In the genomic region with DNA sequence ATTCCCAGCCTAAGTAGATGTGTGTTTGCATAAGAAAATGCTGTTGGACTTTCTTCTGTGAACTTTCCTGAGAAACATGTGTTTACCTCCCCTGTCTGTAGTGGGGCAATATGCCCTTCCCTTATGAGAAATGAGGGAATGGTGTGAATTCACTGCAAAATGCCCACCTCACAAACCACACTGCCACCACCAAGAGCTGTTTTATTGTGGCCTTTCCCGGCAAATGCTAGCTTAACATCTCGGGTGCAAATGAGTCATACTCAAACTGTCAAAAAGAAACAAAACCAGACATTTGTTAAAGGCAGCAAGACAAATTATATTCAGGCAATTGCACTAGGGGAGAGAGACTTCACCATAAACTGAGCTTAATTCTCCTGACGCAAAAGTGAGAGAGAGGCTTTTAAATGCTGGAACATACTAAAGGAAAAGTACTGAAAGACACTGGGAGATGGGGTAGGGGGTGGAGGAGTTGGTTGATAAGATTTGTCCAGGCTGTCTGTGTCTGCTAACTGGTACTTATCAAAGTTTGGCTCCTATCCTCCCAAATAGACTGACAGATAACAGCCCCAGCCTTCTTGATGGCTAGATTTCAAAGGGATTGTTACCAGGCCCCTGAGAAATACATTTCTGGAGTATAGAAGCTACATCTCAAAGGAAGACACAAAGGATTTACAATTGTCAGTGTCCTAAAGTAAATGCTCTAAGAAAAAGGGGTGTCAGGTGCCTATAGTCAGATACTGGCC, we compare ENCODE assay signal across 18 cellular contexts.
DNase-seq lines count a peak whose midpoint lies in the region; ATAC-seq, FAIRE-seq and TF ChIP-seq lines count a peak whose summit lies in the region.
"Had no signal": no experiment of that assay in that cellular context is flagged by ENCODE, and none has a peak within 500 bp of the region (broad histone marks: within the 10 kb centered on the region; RNA-seq: fewer than 3 reads in every experiment).

No MANE protein-coding gene starts in this region.

- no peaks in the 10 kb centered on the region for H3K9me2 ChIP-seq in hepatocyte (replicated peaks; ENCODE audit: insufficient read depth)

- H3K27me3 Mint-ChIP-seq in MCF 10A (ENCODE audit: insufficient read depth, unreplicated experiment): no peaks in the 10 kb centered on the region
- no peaks in the 10 kb centered on the region for H3K27me3 Mint-ChIP-seq in T-helper 17 cell
- H3K27me3 Mint-ChIP-seq: CD4-positive, CD25-positive, alpha-beta regulatory T cell had no signal

- no peak overlapping the region for H3K4me3 Mint-ChIP-seq in MCF 10A (ENCODE audit: unreplicated experiment)
- H3K4me3 Mint-ChIP-seq in T-helper 17 cell: no peak overlapping the region
- H3K4me3 Mint-ChIP-seq: CD4-positive, CD25-positive, alpha-beta regulatory T cell had no signal

- no peak overlapping the region for H2AFZ ChIP-seq in hepatocyte

- TF ChIP-seq CTCF in MCF 10A (IDR thresholded peaks at IDR 0.05; ENCODE audit: unreplicated experiment): no peak
- TF ChIP-seq CTCF in breast epithelium (IDR thresholded peaks at IDR 0.05): no peak
- TF ChIP-seq CTCF in hepatocyte (IDR thresholded peaks at IDR 0.05; ENCODE audit: poor library complexity): no peak

- H3K79me2 ChIP-seq in hepatocyte: no peaks in the 10 kb centered on the region

- no peak for TF ChIP-seq POLR2A in breast epithelium (IDR thresholded peaks at IDR 0.05)

- H3K27me3 ChIP-seq in breast epithelium (no peaks in the 10 kb centered on the region), hepatocyte (no peaks in the 10 kb centered on the region)

- no TSS peak for BruUV-seq in MCF 10A (replicated peaks; lab: Mats Ljungman, UMichigan)

- ATAC-seq in SK-N-SH treated with all-trans-retinoic acid at 6 μM for 48 hours (no peak), HG03135 (IDR thresholded peaks at IDR 0.05; ENCODE audit: unreplicated experiment) (no peak), HG03457 (IDR thresholded peaks at IDR 0.05; ENCODE audit: unreplicated experiment) (no peak), T-helper 17 cell (no peak)
- ATAC-seq: GM12878, K562, Panc1, Right ventricle myocardium inferior had no signal

- FAIRE-seq in urothelium cell line (lab: Jason Lieb, UNC): no peak
- FAIRE-seq: GM12878, GM19239, K562 had no signal

- 29% methylated on average over 3 of the region's 3 CpGs for WGBS in hepatocyte (ENCODE audit: low lambda C conversion rate, missing lambda C conversion rate)

- H3K36me3 ChIP-seq in breast epithelium (no peaks in the 10 kb centered on the region), hepatocyte (replicated peaks; ENCODE audit: insufficient read depth, low read depth) (no peaks in the 10 kb centered on the region)

- H3K36me3 Mint-ChIP-seq in MCF 10A (ENCODE audit: insufficient read depth, unreplicated experiment) (no peaks in the 10 kb centered on the region), T-helper 17 cell (ENCODE audit: low read depth) (no peaks in the 10 kb centered on the region)
- H3K36me3 Mint-ChIP-seq: CD4-positive, CD25-positive, alpha-beta regulatory T cell had no signal

- H3K4me1 Mint-ChIP-seq in MCF 10A (ENCODE audit: insufficient read depth, unreplicated experiment) (peaks cover 5% of the 10 kb centered on the region), T-helper 17 cell (no peaks in the 10 kb centered on the region)
- H3K4me1 Mint-ChIP-seq: CD4-positive, CD25-positive, alpha-beta regulatory T cell had no signal

- H3K4me3 ChIP-seq in breast epithelium: no peak overlapping the region
- no peak overlapping the region for H3K4me3 ChIP-seq in hepatocyte
- H3K4me3 ChIP-seq: GM12878, K562 had no signal

- peak overlapping the region; percentile 3 for H3K27ac Mint-ChIP-seq in MCF 10A (ENCODE audit: low read depth, unreplicated experiment)
- no peak overlapping the region for H3K27ac Mint-ChIP-seq in T-helper 17 cell
- H3K27ac Mint-ChIP-seq: CD4-positive, CD25-positive, alpha-beta regulatory T cell had no signal

- DNase-seq in MCF 10A (ENCODE audit: unreplicated experiment) (no peak), breast epithelium (ENCODE audit: low spot score in 2 of 2) (no peak), hepatocyte (ENCODE audit: low spot score) (no peak), urothelium cell line (ENCODE audit: low spot score) (peak; percentile 22), T-helper 17 cell (no peak)
- DNase-seq: CD4-positive, CD25-positive, alpha-beta regulatory T cell; DMS53; NCI-H1092; NCI-H69 had no signal

- no peak overlapping the region for H3K27ac ChIP-seq in breast epithelium
- peak overlapping the region; percentile 40 for H3K27ac ChIP-seq in hepatocyte
- H3K27ac ChIP-seq: HL-60 had no signal

- H3K9me3 ChIP-seq in breast epithelium (no peaks in the 10 kb centered on the region), hepatocyte (ENCODE audit: low read depth) (no peaks in the 10 kb centered on the region), T-helper 17 cell (ENCODE audit: control insufficient read depth, low read length, poor library complexity, severe bottlenecking) (no peaks in the 10 kb centered on the region)

- H3K9me3 Mint-ChIP-seq in MCF 10A (ENCODE audit: unreplicated experiment): no peaks in the 10 kb centered on the region

- intact Hi-C loops in MCF 10A (cut with micrococcal nuclease): no loop called here
- intact Hi-C loops in breast epithelium (cut with DNase I; ENCODE audit: low total_unique reads): loop anchor here (5.0 kb wide), 1 partner anchor 619 kb away; a partner anchor contains a TSS

- H3K4me2 ChIP-seq in hepatocyte: no peak overlapping the region

- H3K4me1 ChIP-seq in breast epithelium (no peaks in the 10 kb centered on the region), hepatocyte (ENCODE audit: insufficient read depth) (peaks cover 13% of the 10 kb centered on the region)

- POLR2A ChIA-PET in MCF 10A (lab: Yijun Ruan, JAX): interaction anchor here (1.1 to 2.0 kb wide), 3 partner anchors 9 to 69 kb away, joined by 3 to 7 read pairs (median 3); no protein-coding TSS in a partner anchor

- no peaks in the 10 kb centered on the region for H4K20me1 ChIP-seq in hepatocyte (ENCODE audit: insufficient read depth, poor library complexity, severe bottlenecking)

- CTCF ChIA-PET in MCF 10A (lab: Yijun Ruan, JAX): interaction anchor here (0.8 to 1.2 kb wide), 3 partner anchors 14 to 294 kb away, joined by 3 read pairs; no protein-coding TSS in a partner anchor

TF ChIP-seq in SK-N-SH treated with all-trans-retinoic acid at 6 μM for 48 hours, 23 proteins besides CTCF, POLR2A, EP300 and RAD21:
- TF ChIP-seq TCF4 (CRISPR knock-in tag; IDR thresholded peaks at IDR 0.05; ENCODE audit: borderline replicate concordance) (peak; percentile 55), SNAI2 (CRISPR knock-in tag; IDR thresholded peaks at IDR 0.05) (no peak), ISL1 (CRISPR knock-in tag; IDR thresholded peaks at IDR 0.05) (peak; percentile 81)
- TF ChIP-seq, protein P1, sequence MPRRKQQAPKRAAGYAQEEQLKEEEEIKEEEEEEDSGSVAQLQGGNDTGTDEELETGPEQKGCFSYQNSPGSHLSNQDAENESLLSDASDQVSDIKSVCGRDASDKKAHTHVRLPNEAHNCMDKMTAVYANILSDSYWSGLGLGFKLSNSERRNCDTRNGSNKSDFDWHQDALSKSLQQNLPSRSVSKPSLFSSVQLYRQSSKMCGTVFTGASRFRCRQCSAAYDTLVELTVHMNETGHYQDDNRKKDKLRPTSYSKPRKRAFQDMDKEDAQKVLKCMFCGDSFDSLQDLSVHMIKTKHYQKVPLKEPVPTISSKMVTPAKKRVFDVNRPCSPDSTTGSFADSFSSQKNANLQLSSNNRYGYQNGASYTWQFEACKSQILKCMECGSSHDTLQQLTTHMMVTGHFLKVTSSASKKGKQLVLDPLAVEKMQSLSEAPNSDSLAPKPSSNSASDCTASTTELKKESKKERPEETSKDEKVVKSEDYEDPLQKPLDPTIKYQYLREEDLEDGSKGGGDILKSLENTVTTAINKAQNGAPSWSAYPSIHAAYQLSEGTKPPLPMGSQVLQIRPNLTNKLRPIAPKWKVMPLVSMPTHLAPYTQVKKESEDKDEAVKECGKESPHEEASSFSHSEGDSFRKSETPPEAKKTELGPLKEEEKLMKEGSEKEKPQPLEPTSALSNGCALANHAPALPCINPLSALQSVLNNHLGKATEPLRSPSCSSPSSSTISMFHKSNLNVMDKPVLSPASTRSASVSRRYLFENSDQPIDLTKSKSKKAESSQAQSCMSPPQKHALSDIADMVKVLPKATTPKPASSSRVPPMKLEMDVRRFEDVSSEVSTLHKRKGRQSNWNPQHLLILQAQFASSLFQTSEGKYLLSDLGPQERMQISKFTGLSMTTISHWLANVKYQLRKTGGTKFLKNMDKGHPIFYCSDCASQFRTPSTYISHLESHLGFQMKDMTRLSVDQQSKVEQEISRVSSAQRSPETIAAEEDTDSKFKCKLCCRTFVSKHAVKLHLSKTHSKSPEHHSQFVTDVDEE (CRISPR knock-in tag; IDR thresholded peaks at IDR 0.05): peak; percentile 78
- TF ChIP-seq, protein P2, sequence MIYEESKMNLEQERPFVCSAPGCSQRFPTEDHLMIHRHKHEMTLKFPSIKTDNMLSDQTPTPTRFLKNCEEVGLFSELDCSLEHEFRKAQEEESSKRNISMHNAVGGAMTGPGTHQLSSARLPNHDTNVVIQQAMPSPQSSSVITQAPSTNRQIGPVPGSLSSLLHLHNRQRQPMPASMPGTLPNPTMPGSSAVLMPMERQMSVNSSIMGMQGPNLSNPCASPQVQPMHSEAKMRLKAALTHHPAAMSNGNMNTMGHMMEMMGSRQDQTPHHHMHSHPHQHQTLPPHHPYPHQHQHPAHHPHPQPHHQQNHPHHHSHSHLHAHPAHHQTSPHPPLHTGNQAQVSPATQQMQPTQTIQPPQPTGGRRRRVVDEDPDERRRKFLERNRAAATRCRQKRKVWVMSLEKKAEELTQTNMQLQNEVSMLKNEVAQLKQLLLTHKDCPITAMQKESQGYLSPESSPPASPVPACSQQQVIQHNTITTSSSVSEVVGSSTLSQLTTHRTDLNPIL (CRISPR knock-in tag; IDR thresholded peaks at IDR 0.05; ENCODE audit: low read depth): no peak
